Comparison of ENCODE assay signal across 15 cellular contexts in genomic region chr3:183532620-183533409, GRCh38. TPM values are rescaled to one million over a fixed set of nuclear protein-coding genes. Genes with fewer than 3 reads are reported as not detected.
A peak's percentile ranks its signal among the peaks of the same experiment; 100 is the strongest.
DNase-seq lines count a peak whose midpoint lies in the region; ATAC-seq, FAIRE-seq and TF ChIP-seq lines count a peak whose summit lies in the region.
"Had no signal": no experiment of that assay in that cellular context is flagged by ENCODE, and none has a peak within 500 bp of the region (broad histone marks: within the 10 kb centered on the region; RNA-seq: fewer than 3 reads in every experiment).

No MANE protein-coding gene starts in this region.

- TF ChIP-seq CTCF in endothelial cell (IDR thresholded peaks at IDR 0.05; ENCODE audit: unreplicated experiment), result no peak

- peak overlapping the region in 1 of 2 donors; percentile 32 for H3K27ac ChIP-seq in small intestine (ENCODE audit: low read depth in 1 of 2, low read length in 1 of 2)

- H3K9me3 ChIP-seq in small intestine (ENCODE audit: control insufficient read depth, low read depth), result no peaks in the 10 kb centered on the region
- H3K9me3 ChIP-seq: SK-N-SH had no signal

- H3K27ac Mint-ChIP-seq in activated T-cell treated with anti-CD3 and anti-CD28 coated beads, Interleukin-2, amount 50 U/mL, for 24 hours, result peak overlapping the region; percentile 82
- peak overlapping the region; percentile 84 for H3K27ac Mint-ChIP-seq in endothelial cell (ENCODE audit: unreplicated experiment)
- H3K27ac Mint-ChIP-seq: type B pancreatic cell had no signal

- no peak for ATAC-seq in HG03135 (IDR thresholded peaks at IDR 0.05; ENCODE audit: unreplicated experiment)

- H3K27me3 ChIP-seq in small intestine (ENCODE audit: control insufficient read depth in 2 of 2, insufficient read depth in 2 of 2, low read length in 2 of 2), result no peaks in the 10 kb centered on the region

- no peak overlapping the region for H3K4me3 ChIP-seq in small intestine (ENCODE audit: low read depth in 1 of 2, low read length in 2 of 2)

- H3K36me3 ChIP-seq in small intestine (ENCODE audit: control insufficient read depth in 2 of 2, insufficient read depth in 2 of 2, low read length in 2 of 2), result no peaks in the 10 kb centered on the region

- no peak for DNase-seq in activated T-cell treated with anti-CD3 and anti-CD28 coated beads, Interleukin-2, amount 50 U/mL, for 24 hours
- DNase-seq in activated T-cell treated with anti-CD3 and anti-CD28 coated beads for 4 hours, result no peak
- peak; percentile 56 for DNase-seq in OCI-M1 (lab: John Stamatoyannopoulos, UW)
- DNase-seq in endothelial cell (ENCODE audit: low spot score), result no peak
- peak; percentile 38 for DNase-seq in small intestine
- no peak for DNase-seq in retina
- no peak for DNase-seq in GM19240 (ENCODE audit: insufficient read length, low spot score)
- DNase-seq: central memory CD4-positive, alpha-beta T cell; DMS153; hippocampal formation; NCI-H2081 treated with DMSO at 0.1 percent for 48 hours; SK-N-SH had no signal

- H3K36me3 Mint-ChIP-seq in activated T-cell treated with anti-CD3 and anti-CD28 coated beads, Interleukin-2, amount 50 U/mL, for 24 hours (ENCODE audit: low read depth), result peaks cover 62% of the 10 kb centered on the region
- peaks cover 38% of the 10 kb centered on the region for H3K36me3 Mint-ChIP-seq in endothelial cell (ENCODE audit: low read depth, unreplicated experiment)
- H3K36me3 Mint-ChIP-seq: type B pancreatic cell had no signal

- H3K4me1 Mint-ChIP-seq in activated T-cell treated with anti-CD3 and anti-CD28 coated beads, Interleukin-2, amount 50 U/mL, for 24 hours (ENCODE audit: low read depth), result peaks cover 74% of the 10 kb centered on the region
- H3K4me1 Mint-ChIP-seq in endothelial cell (ENCODE audit: unreplicated experiment), result peaks cover 49% of the 10 kb centered on the region

- FAIRE-seq in small intestine (lab: Jason Lieb, UNC), result no peak

- peaks cover 3% of the 10 kb centered on the region for H3K9me3 Mint-ChIP-seq in activated T-cell treated with anti-CD3 and anti-CD28 coated beads, Interleukin-2, amount 50 U/mL, for 24 hours
- H3K9me3 Mint-ChIP-seq in endothelial cell (ENCODE audit: unreplicated experiment), result no peaks in the 10 kb centered on the region
- H3K9me3 Mint-ChIP-seq: type B pancreatic cell had no signal

- H3K4me1 ChIP-seq in small intestine (ENCODE audit: control insufficient read depth in 2 of 2, insufficient read depth in 1 of 2, low read depth in 1 of 2, low read length in 1 of 2), result peaks cover 2% of the 10 kb centered on the region in 2 donors

- H3K4me3 Mint-ChIP-seq in activated T-cell treated with anti-CD3 and anti-CD28 coated beads, Interleukin-2, amount 50 U/mL, for 24 hours, result no peak overlapping the region
- peak overlapping the region; percentile 50 for H3K4me3 Mint-ChIP-seq in endothelial cell (ENCODE audit: unreplicated experiment)

- H3K27me3 Mint-ChIP-seq in activated T-cell treated with anti-CD3 and anti-CD28 coated beads, Interleukin-2, amount 50 U/mL, for 24 hours, result no peaks in the 10 kb centered on the region
- H3K27me3 Mint-ChIP-seq in endothelial cell (ENCODE audit: unreplicated experiment), result peaks cover 9% of the 10 kb centered on the region

- WGBS in small intestine, 3 donors, result 28 to 52% (median 45%) methylated on average over 6 of the region's 6 CpGs

RNA-seq across cellular contexts. Expression of gene KLHL6, which starts 22.7 kb away (rescaled TPM):
- 46.1 TPM for total RNA-seq in endothelial cell (ENCODE audit: unreplicated experiment)
- polyA plus RNA-seq in small intestine, result 1 to 10 TPM in 2 of 3 donors, under 1 TPM in 1; 0.22 to 2.0 (median 1.1) TPM
- total RNA-seq: osteocyte had no signal
- polyA plus RNA-seq: SK-N-SH had no signal

Comparison
In these comparisons a context has a peak if more than half of its experiments do, and no peak if none do; other contexts are left out.
1. DNase-seq: peak in OCI-M1 (single experiment) and small intestine (single experiment); none in activated T-cell treated with anti-CD3 and anti-CD28 coated beads, Interleukin-2, amount 50 U/mL, for 24 hours (single experiment), activated T-cell treated with anti-CD3 and anti-CD28 coated beads for 4 hours (single experiment), endothelial cell (single experiment), retina (single experiment) and GM19240 (single experiment).